12 cellular contexts compared by ENCODE assay signal in the genomic region with DNA sequence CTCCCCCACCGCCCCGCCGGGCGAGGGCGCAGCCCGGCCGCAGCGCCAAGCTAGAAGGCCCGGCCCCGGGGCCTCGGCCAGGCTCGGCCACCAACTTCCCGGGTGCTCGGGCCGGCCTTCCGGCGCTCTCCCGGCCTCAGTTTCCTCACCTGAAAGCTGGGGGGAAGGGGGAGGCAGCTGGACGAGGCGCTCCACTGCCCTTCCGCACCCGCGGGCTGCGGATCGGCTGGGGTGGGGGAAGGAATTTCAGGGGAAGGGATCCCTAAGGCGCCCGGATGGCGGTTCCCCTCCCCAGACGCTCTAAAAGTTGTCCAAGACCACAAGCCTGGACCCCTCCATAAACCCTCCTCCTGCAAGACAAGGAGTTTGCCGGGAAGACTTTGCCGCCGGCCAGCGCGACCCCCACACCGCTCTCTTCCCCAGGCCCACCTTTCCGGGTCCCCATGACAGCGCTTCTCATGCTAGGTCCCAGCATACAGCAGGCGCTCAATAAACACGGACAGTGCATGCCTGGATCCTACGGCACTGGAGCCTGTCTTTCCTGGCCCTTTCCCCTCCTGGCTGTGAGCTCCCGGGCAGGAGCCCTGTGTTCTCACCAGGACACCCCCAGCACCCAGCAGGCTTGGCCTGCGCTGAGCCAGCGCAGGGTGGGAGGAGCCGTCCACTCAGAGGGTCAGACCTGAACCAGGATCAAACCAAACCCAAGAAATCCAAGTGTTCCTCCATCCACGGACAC. TPM values are rescaled to one million over a fixed set of nuclear protein-coding genes. Genes with fewer than 3 reads are reported as not detected.
DNase-seq lines count a peak whose midpoint lies in the region; ATAC-seq and TF ChIP-seq lines count a peak whose summit lies in the region.
"Had no signal": no experiment of that assay in that cellular context is flagged by ENCODE, and none has a peak within 500 bp of the region (broad histone marks: within the 10 kb centered on the region; RNA-seq: fewer than 3 reads in every experiment).

No MANE protein-coding gene starts in this region.

- H3K27me3 ChIP-seq in cardiac muscle cell: peaks cover 95% of the 10 kb centered on the region
- peaks cover 0 to 43% (median 12%) of the 10 kb centered on the region in 45 donors for H3K27me3 ChIP-seq in dorsolateral prefrontal cortex

- no peak overlapping the region for H3K27ac ChIP-seq in cardiac muscle cell
- peak overlapping the region in 3 of 59 donors; percentile 47 to 84 (median 49) for H3K27ac ChIP-seq in dorsolateral prefrontal cortex
- H3K27ac ChIP-seq: SJSA1, tibial artery had no signal

- no peaks in the 10 kb centered on the region for H3K9me3 ChIP-seq in cardiac muscle cell (ENCODE audit: low read depth)
- H3K9me3 ChIP-seq: SJSA1, tibial artery had no signal

- TF ChIP-seq CTCF in cardiac muscle cell (IDR thresholded peaks at IDR 0.05; ENCODE audit: low read depth, low read length): no peak
- TF ChIP-seq CTCF in dorsolateral prefrontal cortex (IDR thresholded peaks at IDR 0.05 in 54 of 56, conservative IDR thresholded peaks at IDR 0.05 in 2 of 56; ENCODE audit: low read depth in 1 of 56, partially characterized antibody in 56 of 56): no peak

- H3K4me3 Mint-ChIP-seq in natural killer cell treated with Interleukin-12 subunit alpha and Interleukin-12 subunit beta and Interleukin-15 and Interleukin-18, amount 100 ng/mL, for 72 hours: peak overlapping the region; percentile 30

- ATAC-seq in Right ventricle myocardium inferior (no peak), HG03196 (IDR thresholded peaks at IDR 0.05; ENCODE audit: unreplicated experiment) (no peak), GM19351 (IDR thresholded peaks at IDR 0.05; ENCODE audit: unreplicated experiment) (no peak)
- no peak for ATAC-seq in natural killer cell treated with Interleukin-12 subunit alpha and Interleukin-12 subunit beta and Interleukin-15 and Interleukin-18, amount 100 ng/mL, for 72 hours

- H3K4me1 Mint-ChIP-seq in natural killer cell treated with Interleukin-12 subunit alpha and Interleukin-12 subunit beta and Interleukin-15 and Interleukin-18, amount 100 ng/mL, for 72 hours (ENCODE audit: low read depth in 2 of 2): peaks cover 0 to 6% of the 10 kb centered on the region in 2 donors

- no peaks in the 10 kb centered on the region for H3K36me3 ChIP-seq in cardiac muscle cell
- H3K36me3 ChIP-seq: SJSA1, tibial artery had no signal

- peaks cover 5 to 31% of the 10 kb centered on the region in 2 donors for H3K27me3 Mint-ChIP-seq in natural killer cell treated with Interleukin-12 subunit alpha and Interleukin-12 subunit beta and Interleukin-15 and Interleukin-18, amount 100 ng/mL, for 72 hours

- no peaks in the 10 kb centered on the region for H3K36me3 Mint-ChIP-seq in natural killer cell treated with Interleukin-12 subunit alpha and Interleukin-12 subunit beta and Interleukin-15 and Interleukin-18, amount 100 ng/mL, for 72 hours

- H3K27ac Mint-ChIP-seq in natural killer cell treated with Interleukin-12 subunit alpha and Interleukin-12 subunit beta and Interleukin-15 and Interleukin-18, amount 100 ng/mL, for 72 hours: no peak overlapping the region

- H3K4me3 ChIP-seq in cardiac muscle cell: peak overlapping the region; percentile 30
- peak overlapping the region; percentile 28 to 76 (median 62) for H3K4me3 ChIP-seq in dorsolateral prefrontal cortex
- H3K4me3 ChIP-seq: SJSA1 had no signal

- no peak for DNase-seq in cardiac muscle cell (ENCODE audit: low read depth in 1 of 2, low spot score in 1 of 2)
- no peak for DNase-seq in Right ventricle myocardium inferior (ENCODE audit: missing footprints)
- DNase-seq in dorsolateral prefrontal cortex: no peak
- no peak for DNase-seq in natural killer cell treated with Interleukin-12 subunit alpha and Interleukin-12 subunit beta and Interleukin-15 and Interleukin-18, amount 100 ng/mL, for 72 hours (ENCODE audit: low spot score)
- DNase-seq in effector CD4-positive, alpha-beta T cell: no peak
- DNase-seq in dermis blood vessel endothelial cell: no peak
- DNase-seq: activated CD8-positive, alpha-beta memory T cell treated with anti-CD3 and anti-CD28 coated beads, Interleukin-2, amount 50 U/mL, for 48 hours; kidney glomerular epithelial cell; tibial artery had no signal

- H3K4me1 ChIP-seq in cardiac muscle cell (ENCODE audit: low read depth): no peaks in the 10 kb centered on the region

- intact Hi-C loops in Right ventricle myocardium inferior (cut with DNase I): no loop called here
- intact Hi-C loops in dorsolateral prefrontal cortex (cut with DNase I): no loop called here

- H3K9me3 Mint-ChIP-seq in natural killer cell treated with Interleukin-12 subunit alpha and Interleukin-12 subunit beta and Interleukin-15 and Interleukin-18, amount 100 ng/mL, for 72 hours: no peaks in the 10 kb centered on the region

RNA-seq across cellular contexts. Expression of a gene that starts 18.1 kb away (rescaled TPM):
- total RNA-seq in cardiac muscle cell (0.04 TPM in 1 of 2 replicates, not detected in the other), Right ventricle myocardium inferior (0.68 TPM), dorsolateral prefrontal cortex (10 to 100 TPM; 12.3 to 70.3 (median 39.4) TPM), dermis blood vessel endothelial cell (0.17 and 0.37 TPM in 2 replicates)
- not detected in 2 replicates for polyA plus RNA-seq in cardiac muscle cell
- not detected for total RNA-seq in natural killer cell treated with Interleukin-12 subunit alpha and Interleukin-12 subunit beta and Interleukin-15 and Interleukin-18, amount 100 ng/mL, for 72 hours
- total RNA-seq: SJSA1 had no signal
